In the genomic region with DNA sequence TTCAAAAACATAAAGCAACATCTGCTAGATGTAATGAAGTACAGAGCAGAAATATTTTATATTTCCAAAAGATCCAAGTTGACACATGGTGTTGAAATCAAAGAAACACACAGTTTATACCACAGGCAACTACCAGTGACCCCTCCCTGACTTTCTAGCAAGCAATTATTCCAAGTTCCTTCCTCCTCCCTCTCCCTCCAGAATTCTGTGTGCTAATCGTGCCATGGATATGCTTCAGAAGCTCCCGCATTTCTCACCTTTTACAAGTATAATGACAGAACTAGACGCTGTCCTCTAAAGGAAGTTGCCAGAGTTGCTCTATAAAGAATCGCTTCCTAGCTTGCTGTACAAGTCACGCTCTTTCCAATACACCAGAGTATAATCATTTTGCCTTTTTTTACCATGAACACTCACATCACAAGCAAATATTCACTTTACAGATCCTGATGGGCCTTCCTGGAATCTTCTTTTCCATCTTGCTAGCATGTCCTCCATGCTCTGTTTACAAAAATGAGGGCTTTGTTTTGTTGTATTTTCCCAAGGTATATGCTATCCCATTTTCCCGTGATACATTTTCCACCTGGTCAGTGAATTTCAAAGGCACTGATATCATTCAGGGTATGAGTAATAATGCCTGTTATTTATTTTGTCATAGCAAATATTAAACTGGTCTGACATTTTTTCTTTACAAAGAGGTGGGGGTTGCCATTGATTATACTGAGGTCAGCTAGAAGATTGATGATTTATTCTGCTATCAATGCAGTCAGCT, we compare ENCODE assay signal across 1 cellular context.
TF ChIP-seq lines count a peak whose summit lies in the region.

No MANE protein-coding gene starts in this region.

TF ChIP-seq in GM12878, 131 proteins besides CTCF, POLR2A, EP300 and RAD21:
- TF ChIP-seq, protein P1, sequence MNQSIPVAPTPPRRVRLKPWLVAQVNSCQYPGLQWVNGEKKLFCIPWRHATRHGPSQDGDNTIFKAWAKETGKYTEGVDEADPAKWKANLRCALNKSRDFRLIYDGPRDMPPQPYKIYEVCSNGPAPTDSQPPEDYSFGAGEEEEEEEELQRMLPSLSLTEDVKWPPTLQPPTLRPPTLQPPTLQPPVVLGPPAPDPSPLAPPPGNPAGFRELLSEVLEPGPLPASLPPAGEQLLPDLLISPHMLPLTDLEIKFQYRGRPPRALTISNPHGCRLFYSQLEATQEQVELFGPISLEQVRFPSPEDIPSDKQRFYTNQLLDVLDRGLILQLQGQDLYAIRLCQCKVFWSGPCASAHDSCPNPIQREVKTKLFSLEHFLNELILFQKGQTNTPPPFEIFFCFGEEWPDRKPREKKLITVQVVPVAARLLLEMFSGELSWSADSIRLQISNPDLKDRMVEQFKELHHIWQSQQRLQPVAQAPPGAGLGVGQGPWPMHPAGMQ (IDR thresholded peaks at IDR 0.05; ENCODE audit: borderline replicate concordance) = no peak
- no peak for TF ChIP-seq ZBED1 (IDR thresholded peaks at IDR 0.05; ENCODE audit: borderline replicate concordance)
